8 cellular contexts compared by ENCODE assay signal in the genomic region with DNA sequence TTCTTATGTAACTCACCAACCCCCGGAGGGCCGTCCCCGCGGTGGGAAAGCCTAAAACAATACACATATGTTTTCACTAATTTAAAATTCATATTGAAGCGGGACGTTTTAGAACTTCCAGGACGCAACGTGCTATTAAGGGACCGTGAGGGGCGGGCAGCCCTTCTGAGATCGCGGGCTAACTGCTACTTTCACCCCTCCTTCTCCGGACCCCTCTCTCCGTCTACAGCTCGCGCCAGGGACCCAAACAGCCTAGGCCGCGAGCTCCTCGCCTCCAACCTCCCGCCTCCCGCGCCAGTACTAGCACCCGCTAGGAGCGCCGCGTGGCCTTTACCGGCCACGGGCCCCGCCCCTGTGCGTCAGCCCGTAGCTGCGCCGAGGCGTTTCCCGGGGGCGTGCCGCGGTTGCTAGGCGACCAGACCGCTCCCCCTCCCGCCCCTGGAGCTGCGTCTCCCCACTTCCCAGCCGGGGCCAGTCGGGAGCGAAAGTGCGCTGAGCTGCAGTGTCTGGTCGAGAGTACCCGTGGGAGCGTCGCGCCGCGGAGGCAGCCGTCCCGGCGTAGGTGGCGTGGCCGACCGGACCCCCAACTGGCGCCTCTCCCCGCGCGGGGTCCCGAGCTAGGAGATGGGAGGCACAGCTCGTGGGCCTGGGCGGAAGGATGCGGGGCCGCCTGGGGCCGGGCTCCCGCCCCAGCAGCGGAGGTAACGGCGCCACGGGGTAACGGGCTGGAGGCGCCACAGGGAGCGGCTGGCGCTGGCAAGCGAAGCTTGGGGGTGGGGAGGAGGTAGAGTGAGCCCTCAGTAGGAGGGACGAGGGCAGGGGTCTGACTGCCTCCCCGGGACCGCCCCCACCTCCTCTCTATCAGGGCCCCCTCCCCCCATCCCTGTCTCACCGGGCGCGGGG. TPM values are rescaled to one million over a fixed set of nuclear protein-coding genes. Genes with fewer than 3 reads are reported as not detected.
DNase-seq lines count a peak whose midpoint lies in the region; ATAC-seq and TF ChIP-seq lines count a peak whose summit lies in the region.

Gene DYRK3, plus strand, starts transcription at position 457 of the 903 bp plus-strand sequence. Its CDS starts 168 bp downstream, at position 625.

- ATAC-seq in GM19328 (IDR thresholded peaks at IDR 0.05; ENCODE audit: unreplicated experiment) (peak; percentile 91), HG03469 (IDR thresholded peaks at IDR 0.05; ENCODE audit: unreplicated experiment) (peak; percentile 72), left lobe of liver (peak; percentile 95)

- peak within 1 kb of the TSS; percentile 76 for H3K27ac ChIP-seq in C4-2B

- peak; percentile 65 for DNase-seq in NCI-H526 treated with DMSO at 0.1 percent for 48 hours (lab: John Stamatoyannopoulos, UW)
- peak; percentile 85 for DNase-seq in activated CD4-positive, alpha-beta T cell treated with anti-CD3 and anti-CD28 coated beads, Interleukin-2, amount 50 U/mL, for 1 hour
- peak; percentile 87 for DNase-seq in dedifferentiated amniotic fluid mesenchymal stem cell (ENCODE audit: extremely low spot score)
- peak; percentile 98 for DNase-seq in left lobe of liver (ENCODE audit: low spot score)
- DNase-seq in stimulated activated CD4-positive, alpha-beta T cell treated with anti-CD3 and anti-CD28 coated beads, Interleukin-2, amount 100 ng/mL, for 24 hours: peak; percentile 93 to 96

- no peak for TF ChIP-seq CTCF in C4-2B (conservative IDR thresholded peaks at IDR 0.05)

RNA-seq across cellular contexts. Expression of gene DYRK3, which starts in this region (rescaled TPM):
- total RNA-seq in left lobe of liver: 4.4 TPM

Comparison
In these comparisons a context has a peak if more than half of its experiments do, and no peak if none do; other contexts are left out.
1. Peak in every context shown above with its lines: DNase-seq, ATAC-seq and H3K27ac ChIP-seq.